Comparison of ENCODE assay signal across 9 cellular contexts in genomic region chr4:185004562-185005208, GRCh38. TPM values are rescaled to one million over a fixed set of nuclear protein-coding genes. Genes with fewer than 3 reads are reported as not detected.
DNase-seq lines count a peak whose midpoint lies in the region; ATAC-seq and TF ChIP-seq lines count a peak whose summit lies in the region.
"Had no signal": no experiment of that assay in that cellular context is flagged by ENCODE, and none has a peak within 500 bp of the region (broad histone marks: within the 10 kb centered on the region; RNA-seq: fewer than 3 reads in every experiment).

No MANE protein-coding gene starts in this region.

- H3K27me3 ChIP-seq in PC-3 (ENCODE audit: low read length), result peaks cover 16% of the 10 kb centered on the region
- no peaks in the 10 kb centered on the region for H3K27me3 ChIP-seq in prostate gland (replicated peaks; ENCODE audit: insufficient read depth)

- H3K4me3 ChIP-seq in PC-3 (ENCODE audit: low read length) (peak overlapping the region; percentile 62), prostate gland (peak overlapping the region; percentile 8 to 21)

- H3K36me3 Mint-ChIP-seq in glutamatergic neuron (ENCODE audit: unreplicated experiment), result peaks cover 4% of the 10 kb centered on the region

- intact Hi-C loops in PC-3 (cut with micrococcal nuclease) (loop anchor here (1.0 to 5.0 kb wide), 3 partner anchors 92 to 257 kb away; no protein-coding TSS in a partner anchor), prostate gland (cut with DNase I) (no loop called here)

- no peak overlapping the region for H3K27ac ChIP-seq in PC-3 (ENCODE audit: low read length)
- H3K27ac ChIP-seq in prostate gland, result peak overlapping the region; percentile 64 to 72

- H3K79me2 ChIP-seq in PC-3 (ENCODE audit: low read length), result no peaks in the 10 kb centered on the region

- TF ChIP-seq POLR2A in prostate gland (IDR thresholded peaks at IDR 0.05), result no peak

- H3K36me3 ChIP-seq in PC-3 (ENCODE audit: low read depth, low read length) (no peaks in the 10 kb centered on the region), prostate gland (no peaks in the 10 kb centered on the region)

- no peak for TF ChIP-seq CTCF in PC-3 (conservative IDR thresholded peaks at IDR 0.05; ENCODE audit: low read depth, low read length)
- no peak for TF ChIP-seq CTCF in glutamatergic neuron (IDR thresholded peaks at IDR 0.05; ENCODE audit: partially characterized antibody, unreplicated experiment)
- no peak for TF ChIP-seq CTCF in prostate gland (IDR thresholded peaks at IDR 0.05)

- no peak for DNase-seq in PC-3
- peak; percentile 34 for DNase-seq in glutamatergic neuron
- peak; percentile 51 for DNase-seq in prostate gland (ENCODE audit: low spot score)
- no peak for DNase-seq in NCI-H2081 treated with DMSO at 0.1 percent for 48 hours (lab: John Stamatoyannopoulos, UW)
- no peak for DNase-seq in HT-29 (ENCODE audit: low spot score)

- H3K4me1 Mint-ChIP-seq in glutamatergic neuron (ENCODE audit: low read depth, unreplicated experiment), result peaks cover 2% of the 10 kb centered on the region

- BruUV-seq in PC-3 (replicated peaks; lab: Mats Ljungman, UMichigan), result no TSS peak

- 20% methylated on average over 22 of the region's 22 CpGs for WGBS in prostate gland

- ATAC-seq in GM19035 (IDR thresholded peaks at IDR 0.05; ENCODE audit: unreplicated experiment) (peak; percentile 48), HG02981 (IDR thresholded peaks at IDR 0.05; ENCODE audit: unreplicated experiment) (peak; percentile 38), PC-3 (peak; percentile 41)

- POLR2A ChIA-PET in PC-3 (lab: Charles Lee; ENCODE audit: unreplicated experiment), result no interaction called here

- H3K27me3 Mint-ChIP-seq in glutamatergic neuron (ENCODE audit: unreplicated experiment), result peaks cover 12% of the 10 kb centered on the region

- H3K9me3 ChIP-seq in PC-3 (ENCODE audit: low read length), result no peaks in the 10 kb centered on the region
- no peaks in the 10 kb centered on the region for H3K9me3 ChIP-seq in prostate gland

- peaks cover 9% of the 10 kb centered on the region for H3K9me3 Mint-ChIP-seq in glutamatergic neuron (ENCODE audit: unreplicated experiment)

- H3K27ac Mint-ChIP-seq in glutamatergic neuron (ENCODE audit: unreplicated experiment), result no peak overlapping the region

- H2AFZ ChIP-seq in PC-3 (ENCODE audit: low read length), result peak overlapping the region; percentile 92

- H4K20me1 ChIP-seq in PC-3 (ENCODE audit: low read length), result no peaks in the 10 kb centered on the region

- peak overlapping the region; percentile 91 for H3K4me2 ChIP-seq in PC-3 (ENCODE audit: low read length)

- no peaks in the 10 kb centered on the region for H3F3A ChIP-seq in PC-3 (ENCODE audit: low read length, unreplicated experiment)

- CTCF ChIA-PET in PC-3 (lab: Charles Lee), result interaction anchor here (1.0 kb wide), 1 partner anchor 130 kb away, joined by 5 read pairs; no protein-coding TSS in a partner anchor

- H3K4me3 Mint-ChIP-seq in glutamatergic neuron (ENCODE audit: unreplicated experiment), result peak overlapping the region; percentile 84

- no peaks in the 10 kb centered on the region for H3K9me2 ChIP-seq in PC-3 (replicated peaks; ENCODE audit: low read length)

- no peak overlapping the region for H3K9ac ChIP-seq in PC-3 (ENCODE audit: low read length)

- peaks cover 2% of the 10 kb centered on the region; the same call in 1 of the 2 replicates for H3K4me1 ChIP-seq in PC-3 (ENCODE audit: insufficient read depth, low read length)
- no peaks in the 10 kb centered on the region for H3K4me1 ChIP-seq in prostate gland (replicated peaks)

RNA-seq across cellular contexts. Expression of gene HELT, which starts 13.6 kb away (rescaled TPM):
- total RNA-seq in PC-3 (2014; rRNA removed) (not detected in 2 replicates), glutamatergic neuron (ENCODE audit: unreplicated experiment) (not detected), prostate gland (not detected)
- total RNA-seq in HT-29 (2014; rRNA removed; shearing (Covaris generic)), result not detected in 2 replicates
- total RNA-seq: pulmonary artery endothelial cell; T-helper 1 cell treated with Interleukin-12 subunit alpha and Interleukin-12 subunit beta and Interleukin-4 antibody, amounts not matched to agents 30 ng/mL and 1 ng/mL, for 36 hours had no signal

Comparison
In these comparisons a context has a peak if more than half of its experiments do, and no peak if none do; other contexts are left out.
1. DNase-seq: peak in glutamatergic neuron (single experiment) and prostate gland (single experiment); none in PC-3 (single experiment), NCI-H2081 treated with DMSO at 0.1 percent for 48 hours (single experiment) and HT-29 (single experiment).
2. Peak in every context shown above with its lines, with median percentiles within 50 percentile points of each other: ATAC-seq.